17 cellular contexts compared by ENCODE assay signal in genomic region chr5:56317923-56318561, GRCh38.
DNase-seq lines count a peak whose midpoint lies in the region; ATAC-seq lines count a peak whose summit lies in the region.
"Had no signal": no experiment of that assay in that cellular context is flagged by ENCODE, and none has a peak within 500 bp of the region (broad histone marks: within the 10 kb centered on the region; RNA-seq: fewer than 3 reads in every experiment).

No MANE protein-coding gene starts in this region.

- peaks cover 53% of the 10 kb centered on the region for H3K4me1 Mint-ChIP-seq in stimulated activated naive CD8-positive, alpha-beta T cell treated with anti-CD3 and anti-CD28 coated beads, Interleukin-15, amount 100 ng/mL, for 72 hours

- no peak for DNase-seq in stimulated activated naive CD8-positive, alpha-beta T cell treated with anti-CD3 and anti-CD28 coated beads, Interleukin-15, amount 100 ng/mL, for 72 hours
- no peak for DNase-seq in stimulated activated naive CD8-positive, alpha-beta T cell treated with anti-CD3 and anti-CD28 coated beads, Interleukin-15, Interleukin-2, amounts not matched to agents 100 U/mL and 50 U/mL, for 24 hours
- DNase-seq in D341Med (ENCODE audit: low spot score): no peak
- no peak for DNase-seq in AG08395 (ENCODE audit: low spot score)
- no peak for DNase-seq in NCI-H2081 treated with DMSO at 0.1 percent for 48 hours (lab: John Stamatoyannopoulos, UW)
- no peak for DNase-seq in activated CD4-positive, alpha-beta T cell treated with anti-CD3 and anti-CD28 coated beads for 4 hours
- DNase-seq: 8988T; activated CD4-positive, CD25-positive, alpha-beta regulatory T cell; activated T-cell treated with anti-CD3 and anti-CD28 coated beads, Interleukin-2, amount 50 U/mL, for 48 hours; DMS 273 treated with DMSO at 0.1 percent for 48 hours; left colon; NCI-H1417; SK-N-SH had no signal

- H3K4me3 Mint-ChIP-seq in stimulated activated naive CD8-positive, alpha-beta T cell treated with anti-CD3 and anti-CD28 coated beads, Interleukin-15, amount 100 ng/mL, for 72 hours: no peak overlapping the region
- H3K4me3 Mint-ChIP-seq: natural killer cell treated with Interleukin-12 subunit alpha and Interleukin-12 subunit beta and Interleukin-15 and Interleukin-18, amount 100 ng/mL, for 72 hours; type B pancreatic cell had no signal

- no peaks in the 10 kb centered on the region for H3K9me3 Mint-ChIP-seq in stimulated activated naive CD8-positive, alpha-beta T cell treated with anti-CD3 and anti-CD28 coated beads, Interleukin-15, amount 100 ng/mL, for 72 hours
- H3K9me3 Mint-ChIP-seq: natural killer cell treated with Interleukin-12 subunit alpha and Interleukin-12 subunit beta and Interleukin-15 and Interleukin-18, amount 100 ng/mL, for 72 hours had no signal

- H3K27me3 Mint-ChIP-seq in stimulated activated naive CD8-positive, alpha-beta T cell treated with anti-CD3 and anti-CD28 coated beads, Interleukin-15, amount 100 ng/mL, for 72 hours: no peaks in the 10 kb centered on the region
- H3K27me3 Mint-ChIP-seq: type B pancreatic cell had no signal

- peak; percentile 79 for ATAC-seq in stimulated activated naive CD8-positive, alpha-beta T cell treated with anti-CD3 and anti-CD28 coated beads, Interleukin-15, amount 100 ng/mL, for 72 hours
- no peak for ATAC-seq in stimulated activated naive CD8-positive, alpha-beta T cell treated with anti-CD3 and anti-CD28 coated beads, Interleukin-15, Interleukin-2, amounts not matched to agents 100 U/mL and 50 U/mL, for 24 hours
- ATAC-seq in HG02588 (IDR thresholded peaks at IDR 0.05; ENCODE audit: unreplicated experiment) (peak; percentile 52), HG03460 (IDR thresholded peaks at IDR 0.05; ENCODE audit: unreplicated experiment) (peak; percentile 80)
- ATAC-seq: left colon; natural killer cell treated with Interleukin-12 subunit alpha and Interleukin-12 subunit beta and Interleukin-15 and Interleukin-18, amount 100 ng/mL, for 72 hours had no signal

- H3K27ac Mint-ChIP-seq in stimulated activated naive CD8-positive, alpha-beta T cell treated with anti-CD3 and anti-CD28 coated beads, Interleukin-15, amount 100 ng/mL, for 72 hours: no peak overlapping the region
- H3K27ac Mint-ChIP-seq: natural killer cell treated with Interleukin-12 subunit alpha and Interleukin-12 subunit beta and Interleukin-15 and Interleukin-18, amount 100 ng/mL, for 72 hours; type B pancreatic cell had no signal
